In genomic region chr1:42973799-42974198, GRCh38 we compare ENCODE assay signal across 22 cellular contexts.
"Had no signal": no experiment of that assay in that cellular context is flagged by ENCODE, and none has a peak within 500 bp of the region (broad histone marks: within the 10 kb centered on the region; RNA-seq: fewer than 3 reads in every experiment).

No MANE protein-coding gene starts in this region.

- ATAC-seq: activated CD8-positive, alpha-beta memory T cell treated with anti-CD3 and anti-CD28 coated beads, Interleukin-2, amount 10 ng/mL, durations not matched to agents 7 days and 5 days; activated CD8-positive, alpha-beta T cell treated with anti-CD3 and anti-CD28 coated beads for 36 hours; stimulated activated naive CD8-positive, alpha-beta T cell treated with anti-CD3 and anti-CD28 coated beads, Interleukin-15, amount 100 ng/mL, for 72 hours; T-cell had no signal

- H3K4me1 ChIP-seq: ascending aorta, esophagus muscularis mucosa, prostate gland, tibial artery had no signal

- H3K9me3 ChIP-seq: adrenal gland, ascending aorta, esophagus muscularis mucosa, left ventricle myocardium inferior, prostate gland, tibial artery had no signal

- H3K27ac ChIP-seq: ascending aorta, coronary artery, esophagus muscularis mucosa, prostate gland, tibial artery, VCaP had no signal

- H3K27ac Mint-ChIP-seq: activated CD4-positive, alpha-beta T cell treated with anti-CD3 and anti-CD28 coated beads, Interleukin-2, amount 10 ng/mL, durations not matched to agents 7 days and 5 days; activated CD8-positive, alpha-beta memory T cell treated with anti-CD3 and anti-CD28 coated beads, Interleukin-2, amount 10 ng/mL, durations not matched to agents 7 days and 5 days; activated CD8-positive, alpha-beta T cell treated with anti-CD3 and anti-CD28 coated beads for 36 hours; activated naive CD4-positive, alpha-beta T cell treated with anti-CD3 and anti-CD28 coated beads, Interleukin-2, amount 50 U/mL, for 24 hours; activated T-helper 1 cell treated with anti-CD3 and anti-CD28 coated beads, Interleukin-12 subunit alpha, Interleukin-12 subunit beta, Interleukin-2, Interleukin-4 antibody, amounts not matched to agents 30 ng/mL and 10 ng/mL and 1 ng/mL, durations not matched to agents 14 hours and 24 hours and 36 hours; stimulated activated naive CD8-positive, alpha-beta T cell treated with anti-CD3 and anti-CD28 coated beads, Interleukin-15, amount 100 ng/mL, for 72 hours; T-cell; T-helper 2 cell treated with Interferon-gamma antibody and Interleukin-4, amounts not matched to agents 5 μg/mL and 100 μg/mL, for 36 hours had no signal

- H3K9me3 Mint-ChIP-seq: activated CD4-positive, alpha-beta T cell treated with anti-CD3 and anti-CD28 coated beads, Interleukin-2, amount 10 ng/mL, durations not matched to agents 7 days and 5 days; activated CD8-positive, alpha-beta T cell treated with anti-CD3 and anti-CD28 coated beads for 36 hours; activated naive CD4-positive, alpha-beta T cell treated with anti-CD3 and anti-CD28 coated beads, Interleukin-2, amount 50 U/mL, for 24 hours; activated T-helper 1 cell treated with anti-CD3 and anti-CD28 coated beads, Interleukin-12 subunit alpha, Interleukin-12 subunit beta, Interleukin-2, Interleukin-4 antibody, amounts not matched to agents 30 ng/mL and 10 ng/mL and 1 ng/mL, durations not matched to agents 14 hours and 24 hours and 36 hours; stimulated activated naive CD8-positive, alpha-beta T cell treated with anti-CD3 and anti-CD28 coated beads, Interleukin-15, amount 100 ng/mL, for 72 hours; T-cell; T-helper 2 cell treated with Interferon-gamma antibody and Interleukin-4, amounts not matched to agents 5 μg/mL and 100 μg/mL, for 36 hours had no signal

- H3K4me3 ChIP-seq: adrenal gland, ascending aorta, coronary artery, esophagus muscularis mucosa, left ventricle myocardium inferior, prostate gland, tibial artery had no signal

- H3K27me3 ChIP-seq: adrenal gland, ascending aorta, esophagus muscularis mucosa, tibial artery had no signal

- DNase-seq: activated CD4-positive, alpha-beta T cell treated with anti-CD3 and anti-CD28 coated beads, Interleukin-2, amount 10 ng/mL, durations not matched to agents 7 days and 5 days; activated CD4-positive, CD25-positive, alpha-beta regulatory T cell treated with anti-CD3 and anti-CD28 coated beads, Interleukin-2, amount 50 U/mL, for 72 hours; activated CD8-positive, alpha-beta memory T cell treated with anti-CD3 and anti-CD28 coated beads, Interleukin-2, amount 10 ng/mL, durations not matched to agents 7 days and 5 days; activated CD8-positive, alpha-beta T cell treated with anti-CD3 and anti-CD28 coated beads for 36 hours; activated gamma-delta T cell treated with Interleukin-2 at 50 U/mL for 16 hours; glutamatergic neuron; hippocampal formation; stimulated activated CD4-positive, alpha-beta T cell treated with anti-CD3 and anti-CD28 coated beads, Interleukin-1b, Interleukin-23, amount 100 ng/mL, for 48 hours; stimulated activated naive CD8-positive, alpha-beta T cell treated with anti-CD3 and anti-CD28 coated beads, Interleukin-15, amount 100 ng/mL, for 72 hours; T-cell; tibial artery had no signal

- FAIRE-seq: frontal cortex had no signal

- H3K36me3 ChIP-seq: adrenal gland, left ventricle myocardium inferior, prostate gland had no signal

- H3K4me3 Mint-ChIP-seq: activated CD4-positive, alpha-beta T cell treated with anti-CD3 and anti-CD28 coated beads, Interleukin-2, amount 10 ng/mL, durations not matched to agents 7 days and 5 days; activated CD8-positive, alpha-beta memory T cell treated with anti-CD3 and anti-CD28 coated beads, Interleukin-2, amount 10 ng/mL, durations not matched to agents 7 days and 5 days; activated CD8-positive, alpha-beta T cell treated with anti-CD3 and anti-CD28 coated beads for 36 hours; activated naive CD4-positive, alpha-beta T cell treated with anti-CD3 and anti-CD28 coated beads, Interleukin-2, amount 50 U/mL, for 24 hours; activated T-helper 1 cell treated with anti-CD3 and anti-CD28 coated beads, Interleukin-12 subunit alpha, Interleukin-12 subunit beta, Interleukin-2, Interleukin-4 antibody, amounts not matched to agents 30 ng/mL and 10 ng/mL and 1 ng/mL, durations not matched to agents 14 hours and 24 hours and 36 hours; stimulated activated naive CD8-positive, alpha-beta T cell treated with anti-CD3 and anti-CD28 coated beads, Interleukin-15, amount 100 ng/mL, for 72 hours; T-cell; T-helper 2 cell treated with Interferon-gamma antibody and Interleukin-4, amounts not matched to agents 5 μg/mL and 100 μg/mL, for 36 hours had no signal

- H3K4me1 Mint-ChIP-seq: activated CD4-positive, alpha-beta T cell treated with anti-CD3 and anti-CD28 coated beads, Interleukin-2, amount 10 ng/mL, durations not matched to agents 7 days and 5 days; activated CD8-positive, alpha-beta memory T cell treated with anti-CD3 and anti-CD28 coated beads, Interleukin-2, amount 10 ng/mL, durations not matched to agents 7 days and 5 days; activated naive CD4-positive, alpha-beta T cell treated with anti-CD3 and anti-CD28 coated beads, Interleukin-2, amount 50 U/mL, for 24 hours; stimulated activated naive CD8-positive, alpha-beta T cell treated with anti-CD3 and anti-CD28 coated beads, Interleukin-15, amount 100 ng/mL, for 72 hours; T-cell had no signal

- H3K27me3 Mint-ChIP-seq: activated CD4-positive, alpha-beta T cell treated with anti-CD3 and anti-CD28 coated beads, Interleukin-2, amount 10 ng/mL, durations not matched to agents 7 days and 5 days; activated CD8-positive, alpha-beta memory T cell treated with anti-CD3 and anti-CD28 coated beads, Interleukin-2, amount 10 ng/mL, durations not matched to agents 7 days and 5 days; activated CD8-positive, alpha-beta T cell treated with anti-CD3 and anti-CD28 coated beads for 36 hours; activated naive CD4-positive, alpha-beta T cell treated with anti-CD3 and anti-CD28 coated beads, Interleukin-2, amount 50 U/mL, for 24 hours; stimulated activated naive CD8-positive, alpha-beta T cell treated with anti-CD3 and anti-CD28 coated beads, Interleukin-15, amount 100 ng/mL, for 72 hours; T-cell had no signal
